ENCODE assay signal across 22 cellular contexts in the genomic region with DNA sequence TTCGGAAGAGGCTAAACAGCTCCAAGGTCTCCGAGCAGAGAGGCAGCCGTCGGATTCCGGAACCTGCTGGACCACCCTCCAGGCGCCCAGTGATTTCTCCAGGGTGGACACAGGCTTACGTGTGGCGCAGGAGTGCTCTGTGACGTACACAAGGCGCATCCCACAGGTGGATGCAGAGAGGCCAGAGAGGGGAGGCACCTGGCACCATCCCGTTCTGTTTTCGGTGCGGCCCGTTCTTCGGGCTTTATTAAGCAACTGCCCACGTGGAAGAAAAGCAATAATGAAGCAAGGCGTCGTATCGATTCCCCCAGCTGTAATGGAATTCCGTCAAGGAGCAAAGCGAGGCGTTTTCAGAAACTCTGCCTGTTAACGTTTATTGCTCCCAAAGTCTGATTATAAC.
"Had no signal": no experiment of that assay in that cellular context is flagged by ENCODE, and none has a peak within 500 bp of the region (broad histone marks: within the 10 kb centered on the region; RNA-seq: fewer than 3 reads in every experiment).

No MANE protein-coding gene starts in this region.

- H3K9me3 Mint-ChIP-seq: naive thymus-derived CD4-positive, alpha-beta T cell; nephron; stimulated activated naive CD8-positive, alpha-beta T cell treated with anti-CD3 and anti-CD28 coated beads, Interleukin-15, Interleukin-2, amounts not matched to agents 100 ng/mL and 50 ng/mL, for 24 hours had no signal

- DNase-seq: dermis blood vessel endothelial cell; effector memory CD4-positive, alpha-beta T cell; erythroblast; esophagus squamous epithelium; foreskin melanocyte; glutamatergic neuron; heart right ventricle; hippocampal formation; left cardiac atrium; left lung; mesenchymal stem cell; midbrain; naive thymus-derived CD4-positive, alpha-beta T cell; psoas muscle; right cardiac atrium; small intestine; stimulated activated CD4-positive, alpha-beta T cell treated with anti-CD3 and anti-CD28 coated beads, Interleukin-15, amount 100 ng/mL, for 24 hours; stimulated activated CD4-positive, alpha-beta T cell treated with anti-CD3 and anti-CD28 coated beads, Interleukin-2, amount 100 ng/mL, for 48 hours; stimulated activated naive B cell treated with anti-CD40 and anti-IgM and Interleukin-4, amounts not matched to agents 10 μg/mL and 1 μg/mL and 100 μg/mL, for 72 hours had no signal

- H3K27me3 Mint-ChIP-seq: stimulated activated naive B cell treated with anti-CD40 and anti-IgM and Interleukin-4, amounts not matched to agents 10 μg/mL and 1 μg/mL and 100 μg/mL, for 72 hours; stimulated activated naive CD8-positive, alpha-beta T cell treated with anti-CD3 and anti-CD28 coated beads, Interleukin-15, Interleukin-2, amounts not matched to agents 100 ng/mL and 50 ng/mL, for 24 hours had no signal

- H3K27ac Mint-ChIP-seq: naive thymus-derived CD4-positive, alpha-beta T cell; nephron; stimulated activated naive CD8-positive, alpha-beta T cell treated with anti-CD3 and anti-CD28 coated beads, Interleukin-15, Interleukin-2, amounts not matched to agents 100 ng/mL and 50 ng/mL, for 24 hours had no signal

- H3K36me3 Mint-ChIP-seq: naive thymus-derived CD4-positive, alpha-beta T cell; neural progenitor cell; stimulated activated naive B cell treated with anti-CD40 and anti-IgM and Interleukin-4, amounts not matched to agents 10 μg/mL and 1 μg/mL and 100 μg/mL, for 72 hours had no signal

- ATAC-seq: left cardiac atrium; left lung; naive thymus-derived CD4-positive, alpha-beta T cell; psoas muscle; right cardiac atrium had no signal

- H3K4me1 Mint-ChIP-seq: naive thymus-derived CD4-positive, alpha-beta T cell; neural progenitor cell had no signal

- H3K4me3 Mint-ChIP-seq: naive thymus-derived CD4-positive, alpha-beta T cell; nephron; neural progenitor cell; stimulated activated naive B cell treated with anti-CD40 and anti-IgM and Interleukin-4, amounts not matched to agents 10 μg/mL and 1 μg/mL and 100 μg/mL, for 72 hours; stimulated activated naive CD8-positive, alpha-beta T cell treated with anti-CD3 and anti-CD28 coated beads, Interleukin-15, Interleukin-2, amounts not matched to agents 100 ng/mL and 50 ng/mL, for 24 hours had no signal
